ENCODE assay signal across 8 cellular contexts in the genomic region with DNA sequence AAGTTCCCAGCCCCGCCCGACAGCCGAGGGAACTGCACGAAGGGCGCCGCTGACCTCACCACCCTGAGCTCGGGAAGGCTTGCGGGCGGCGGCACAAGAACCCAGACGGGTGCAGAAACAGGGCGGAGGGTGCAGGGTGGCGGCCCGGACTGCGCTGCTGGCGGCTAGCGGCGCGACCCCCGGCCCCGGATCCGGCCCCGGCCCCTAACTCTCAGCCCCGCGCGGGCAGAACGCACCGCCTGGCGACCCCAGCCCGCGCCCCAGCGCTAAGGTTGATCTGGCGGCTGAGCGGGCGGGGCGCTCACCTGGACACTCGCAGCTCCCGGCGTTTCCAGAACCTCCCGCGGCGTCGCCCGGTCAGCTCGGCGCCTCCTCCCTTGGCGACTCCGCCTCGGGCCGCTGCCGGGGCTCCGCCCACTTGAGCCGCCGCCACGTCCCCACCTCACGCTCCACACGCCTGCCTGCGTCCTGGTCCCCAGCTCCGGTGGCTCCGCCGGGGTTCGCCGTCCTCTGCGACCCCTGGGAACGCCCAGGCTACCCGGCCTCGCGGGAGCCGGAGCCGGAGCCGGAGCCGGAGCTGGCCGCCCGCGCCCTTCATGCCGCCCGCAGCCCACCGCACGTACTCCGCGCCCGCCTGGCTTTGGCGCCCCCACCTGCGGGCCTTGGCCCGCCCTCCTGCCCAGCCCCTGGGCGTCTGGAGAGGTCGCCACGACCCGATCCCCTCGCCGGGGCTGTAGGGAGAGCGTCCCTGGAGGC. TPM values are rescaled to one million over a fixed set of nuclear protein-coding genes. Genes with fewer than 3 reads are reported as not detected.
A peak's percentile ranks its signal among the peaks of the same experiment; 100 is the strongest.
DNase-seq lines count a peak whose midpoint lies in the region; ATAC-seq, FAIRE-seq and TF ChIP-seq lines count a peak whose summit lies in the region.

Gene P4HA2 (minus strand): TSS at position 369 of the 756 bp plus-strand sequence. CDS start 9,227 bp downstream, outside the sequence.

- H3K4me1 ChIP-seq in adrenal gland (replicated peaks in 1 of 2) (peaks cover 0 to 20% of the 10 kb centered on the region in 2 donors), cardiac muscle cell (ENCODE audit: low read depth) (peaks cover 9% of the 10 kb centered on the region)

- intact Hi-C loops in adrenal gland (cut with DNase I): no loop called here

- FAIRE-seq in RCC 7860 (lab: Jason Lieb, UNC) (no peak), urothelium cell line (lab: Jason Lieb, UNC) (no peak)

- DNase-seq in D341Med (ENCODE audit: low spot score): peak; percentile 87
- DNase-seq in RCC 7860 (ENCODE audit: low spot score): peak; percentile 72
- peak; percentile 65 to 88 (median 76) for DNase-seq in adrenal gland
- peak; percentile 77 to 88 for DNase-seq in cardiac muscle cell (ENCODE audit: low read depth in 1 of 2, low spot score in 1 of 2)
- DNase-seq in omental fat pad (ENCODE audit: low spot score): peak; percentile 7
- DNase-seq in urothelium cell line (ENCODE audit: low spot score): peak; percentile 95

- 0 to 1% (median 0%) methylated on average over 17 to 91 of the region's 92 CpGs; no CpG with 5 or more reads in 1 of the 4 donors for WGBS in adrenal gland, 4 donors

- H3K27ac ChIP-seq in adrenal gland: peak within 1 kb of the TSS in 3 of 5 donors; percentile 70 to 82 (median 81)
- peak within 1 kb of the TSS; percentile 44 for H3K27ac ChIP-seq in cardiac muscle cell

- TF ChIP-seq CTCF in adrenal gland (IDR thresholded peaks at IDR 0.05) (peak in 4 of 6 experiments; percentile 27 to 45 (median 32)), cardiac muscle cell (IDR thresholded peaks at IDR 0.05; ENCODE audit: low read depth, low read length) (no peak), omental fat pad (IDR thresholded peaks at IDR 0.05) (no peak)

- H3K9me3 ChIP-seq in adrenal gland (replicated peaks in 1 of 3) (no peaks in the 10 kb centered on the region), cardiac muscle cell (ENCODE audit: low read depth) (no peaks in the 10 kb centered on the region)

- ATAC-seq in GM19455 (IDR thresholded peaks at IDR 0.05; ENCODE audit: unreplicated experiment) (peak; percentile 97), HG03521 (IDR thresholded peaks at IDR 0.05; ENCODE audit: unreplicated experiment) (peak; percentile 91), omental fat pad (ENCODE audit: low FRiP score) (peak; percentile 70)

- no peaks in the 10 kb centered on the region for H3K36me3 ChIP-seq in adrenal gland (replicated peaks in 1 of 2)
- H3K36me3 ChIP-seq in cardiac muscle cell: no peaks in the 10 kb centered on the region

- H3K4me3 ChIP-seq in adrenal gland: peak within 1 kb of the TSS in 3 of 4 donors; percentile 36 to 67 (median 66)
- H3K4me3 ChIP-seq in cardiac muscle cell: peak within 1 kb of the TSS; percentile 65

- H3K27me3 ChIP-seq in adrenal gland: no peaks in the 10 kb centered on the region
- no peaks in the 10 kb centered on the region for H3K27me3 ChIP-seq in cardiac muscle cell

- TF ChIP-seq POLR2A in adrenal gland (IDR thresholded peaks at IDR 0.05): peak in 1 of 2 donors; percentile 27

RNA-seq across cellular contexts. Expression of gene P4HA2, which starts in this region (rescaled TPM):
- total RNA-seq in adrenal gland: 10 to 100 TPM in 7 of 8 donors, 1 to 10 TPM in 1; 9.9 to 34.0 (median 16.8) TPM
- 10 to 100 TPM; 10.3 to 12.6 (median 11.6) TPM for polyA plus RNA-seq in adrenal gland
- total RNA-seq in cardiac muscle cell: 41.0 and 51.3 TPM in 2 replicates
- 51.7 and 65.5 TPM in 2 replicates for polyA plus RNA-seq in cardiac muscle cell
- 10 to 100 TPM; 15.8 to 37.7 (median 25.6) TPM for total RNA-seq in omental fat pad

Comparison
In these comparisons a context has a peak if more than half of its experiments do, and no peak if none do; other contexts are left out.
1. Peak in every context shown above with its lines: DNase-seq, ATAC-seq, H3K4me3 ChIP-seq and H3K27ac ChIP-seq.
2. DNase-seq: peak in every context shown above with its lines; median percentile 95 in urothelium cell line; 87 in D341Med; 82 in cardiac muscle cell; 76 in adrenal gland; 72 in RCC 7860; 7 in omental fat pad.
3. CTCF ChIP-seq: peak in adrenal gland (4 of 6); none in cardiac muscle cell (single experiment) and omental fat pad (0 of 3).